8 cellular contexts compared by ENCODE assay signal in genomic region chr16:54096607-54097006, GRCh38.
"Had no signal": no experiment of that assay in that cellular context is flagged by ENCODE, and none has a peak within 500 bp of the region (broad histone marks: within the 10 kb centered on the region; RNA-seq: fewer than 3 reads in every experiment).

No MANE protein-coding gene starts in this region.

- FAIRE-seq: G401.6, GM12878, GM12891, GM12892, GM18507, GM19239 had no signal

- H3K4me3 ChIP-seq: GM12878 had no signal

- ATAC-seq: GM12878 had no signal

- DNase-seq: GDM1, GF-D8 had no signal
